Comparison of ENCODE assay signal across 1 cellular context in the genomic region with DNA sequence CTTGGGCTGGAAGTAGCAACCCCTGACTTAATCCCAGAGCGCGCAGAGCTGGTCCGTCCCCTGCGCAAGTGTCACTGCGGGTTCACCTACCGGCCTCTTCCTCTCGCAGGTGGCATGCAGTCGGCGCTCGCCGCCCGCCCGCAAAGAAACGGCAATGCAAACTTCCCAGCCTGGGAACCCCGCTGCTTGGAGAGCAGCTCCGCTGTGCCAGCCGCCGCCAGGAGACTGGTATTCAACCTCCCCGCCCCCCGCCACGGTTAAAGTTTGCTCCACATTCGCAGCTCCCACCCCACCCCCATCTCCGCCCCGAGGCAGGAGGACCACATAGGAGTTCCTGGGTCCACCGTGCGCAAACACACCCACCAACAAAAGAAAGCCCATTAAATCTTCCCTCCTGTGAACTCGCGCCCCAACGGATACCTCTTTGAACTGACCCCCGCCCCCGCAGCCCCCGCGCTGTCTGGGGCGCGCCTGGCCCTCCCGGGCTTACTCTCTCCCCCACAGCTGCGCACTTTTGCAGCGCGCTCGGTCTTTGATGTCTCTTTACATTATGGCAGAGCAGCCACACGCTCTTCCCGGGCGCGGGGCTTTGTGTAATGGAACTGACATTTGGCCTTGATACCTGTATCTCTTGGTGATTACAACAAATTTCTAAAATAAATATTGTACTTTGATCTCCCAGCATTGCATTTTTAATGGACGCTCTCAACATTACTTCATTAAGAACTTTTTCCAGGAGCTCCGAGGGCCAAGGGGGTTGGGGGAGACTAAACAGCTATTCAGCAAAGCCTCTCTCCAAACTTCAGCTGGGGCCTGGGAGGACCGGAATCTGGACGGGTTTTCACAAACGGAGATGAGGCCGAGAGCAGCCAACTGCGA.
TF ChIP-seq lines count a peak whose summit lies in the region.

No MANE protein-coding gene starts in this region.

TF ChIP-seq in HEK293, 187 proteins besides CTCF, POLR2A, EP300 and RAD21 (continued from another document and continues in another):
- peak; percentile 64 for TF ChIP-seq PRDM10 (tag by site-specific recombination; IDR thresholded peaks at IDR 0.05)
- no peak for TF ChIP-seq ZXDB (tag by site-specific recombination; IDR thresholded peaks at IDR 0.05)
- no peak for TF ChIP-seq ZNF175 (tag by site-specific recombination; IDR thresholded peaks at IDR 0.05)
- no peak for TF ChIP-seq ZNF248 (tag by site-specific recombination; IDR thresholded peaks at IDR 0.05)
- no peak for TF ChIP-seq ZNF510 (tag by site-specific recombination; IDR thresholded peaks at IDR 0.05; ENCODE audit: insufficient replicate concordance)
- no peak for TF ChIP-seq ZNF223 (tag by site-specific recombination; IDR thresholded peaks at IDR 0.05)
- no peak for TF ChIP-seq SCRT2 (tag by site-specific recombination; IDR thresholded peaks at IDR 0.05)
- TF ChIP-seq ZNF670 (tag by site-specific recombination; IDR thresholded peaks at IDR 0.05; ENCODE audit: low read depth), result no peak
- TF ChIP-seq ZNF660 (tag by site-specific recombination; IDR thresholded peaks at IDR 0.05), result no peak
- TF ChIP-seq, protein P1, sequence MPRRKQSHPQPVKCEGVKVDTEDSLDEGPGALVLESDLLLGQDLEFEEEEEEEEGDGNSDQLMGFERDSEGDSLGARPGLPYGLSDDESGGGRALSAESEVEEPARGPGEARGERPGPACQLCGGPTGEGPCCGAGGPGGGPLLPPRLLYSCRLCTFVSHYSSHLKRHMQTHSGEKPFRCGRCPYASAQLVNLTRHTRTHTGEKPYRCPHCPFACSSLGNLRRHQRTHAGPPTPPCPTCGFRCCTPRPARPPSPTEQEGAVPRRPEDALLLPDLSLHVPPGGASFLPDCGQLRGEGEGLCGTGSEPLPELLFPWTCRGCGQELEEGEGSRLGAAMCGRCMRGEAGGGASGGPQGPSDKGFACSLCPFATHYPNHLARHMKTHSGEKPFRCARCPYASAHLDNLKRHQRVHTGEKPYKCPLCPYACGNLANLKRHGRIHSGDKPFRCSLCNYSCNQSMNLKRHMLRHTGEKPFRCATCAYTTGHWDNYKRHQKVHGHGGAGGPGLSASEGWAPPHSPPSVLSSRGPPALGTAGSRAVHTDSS (tag by site-specific recombination; IDR thresholded peaks at IDR 0.05), result no peak
- TF ChIP-seq KLF10 (tag by site-specific recombination; IDR thresholded peaks at IDR 0.05), result no peak
- peak; percentile 30 for TF ChIP-seq SP2 (tag by site-specific recombination; IDR thresholded peaks at IDR 0.05)
- TF ChIP-seq ZNF664 (tag by site-specific recombination; IDR thresholded peaks at IDR 0.05), result no peak
- no peak for TF ChIP-seq ZBTB8A (tag by site-specific recombination; IDR thresholded peaks at IDR 0.05)
- no peak for TF ChIP-seq ZNF18 (tag by site-specific recombination; IDR thresholded peaks at IDR 0.05)
- no peak for TF ChIP-seq KLF16 (tag by site-specific recombination; IDR thresholded peaks at IDR 0.05)
- TF ChIP-seq, protein P2, sequence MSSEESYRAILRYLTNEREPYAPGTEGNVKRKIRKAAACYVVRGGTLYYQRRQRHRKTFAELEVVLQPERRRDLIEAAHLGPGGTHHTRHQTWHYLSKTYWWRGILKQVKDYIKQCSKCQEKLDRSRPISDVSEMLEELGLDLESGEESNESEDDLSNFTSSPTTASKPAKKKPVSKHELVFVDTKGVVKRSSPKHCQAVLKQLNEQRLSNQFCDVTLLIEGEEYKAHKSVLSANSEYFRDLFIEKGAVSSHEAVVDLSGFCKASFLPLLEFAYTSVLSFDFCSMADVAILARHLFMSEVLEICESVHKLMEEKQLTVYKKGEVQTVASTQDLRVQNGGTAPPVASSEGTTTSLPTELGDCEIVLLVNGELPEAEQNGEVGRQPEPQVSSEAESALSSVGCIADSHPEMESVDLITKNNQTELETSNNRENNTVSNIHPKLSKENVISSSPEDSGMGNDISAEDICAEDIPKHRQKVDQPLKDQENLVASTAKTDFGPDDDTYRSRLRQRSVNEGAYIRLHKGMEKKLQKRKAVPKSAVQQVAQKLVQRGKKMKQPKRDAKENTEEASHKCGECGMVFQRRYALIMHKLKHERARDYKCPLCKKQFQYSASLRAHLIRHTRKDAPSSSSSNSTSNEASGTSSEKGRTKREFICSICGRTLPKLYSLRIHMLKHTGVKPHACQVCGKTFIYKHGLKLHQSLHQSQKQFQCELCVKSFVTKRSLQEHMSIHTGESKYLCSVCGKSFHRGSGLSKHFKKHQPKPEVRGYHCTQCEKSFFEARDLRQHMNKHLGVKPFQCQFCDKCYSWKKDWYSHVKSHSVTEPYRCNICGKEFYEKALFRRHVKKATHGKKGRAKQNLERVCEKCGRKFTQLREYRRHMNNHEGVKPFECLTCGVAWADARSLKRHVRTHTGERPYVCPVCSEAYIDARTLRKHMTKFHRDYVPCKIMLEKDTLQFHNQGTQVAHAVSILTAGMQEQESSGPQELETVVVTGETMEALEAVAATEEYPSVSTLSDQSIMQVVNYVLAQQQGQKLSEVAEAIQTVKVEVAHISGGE (tag by site-specific recombination; conservative IDR thresholded peaks at IDR 0.05; ENCODE audit: low read depth), result no peak
- TF ChIP-seq ZBTB44 (tag by site-specific recombination; IDR thresholded peaks at IDR 0.05), result no peak
- no peak for TF ChIP-seq ZNF544 (tag by site-specific recombination; IDR thresholded peaks at IDR 0.05)
- no peak for TF ChIP-seq ZNF596 (tag by site-specific recombination; IDR thresholded peaks at IDR 0.05)
- no peak for TF ChIP-seq ZNF654 (tag by site-specific recombination; IDR thresholded peaks at IDR 0.05; ENCODE audit: low read depth)
- no peak for TF ChIP-seq ZNF391 (tag by site-specific recombination; IDR thresholded peaks at IDR 0.05; ENCODE audit: borderline replicate concordance, low read depth)
- TF ChIP-seq ZNF394 (tag by site-specific recombination; IDR thresholded peaks at IDR 0.05; ENCODE audit: borderline replicate concordance), result no peak
- TF ChIP-seq ZNF221 (tag by site-specific recombination; IDR thresholded peaks at IDR 0.05; ENCODE audit: borderline replicate concordance), result no peak
- TF ChIP-seq, protein P3, sequence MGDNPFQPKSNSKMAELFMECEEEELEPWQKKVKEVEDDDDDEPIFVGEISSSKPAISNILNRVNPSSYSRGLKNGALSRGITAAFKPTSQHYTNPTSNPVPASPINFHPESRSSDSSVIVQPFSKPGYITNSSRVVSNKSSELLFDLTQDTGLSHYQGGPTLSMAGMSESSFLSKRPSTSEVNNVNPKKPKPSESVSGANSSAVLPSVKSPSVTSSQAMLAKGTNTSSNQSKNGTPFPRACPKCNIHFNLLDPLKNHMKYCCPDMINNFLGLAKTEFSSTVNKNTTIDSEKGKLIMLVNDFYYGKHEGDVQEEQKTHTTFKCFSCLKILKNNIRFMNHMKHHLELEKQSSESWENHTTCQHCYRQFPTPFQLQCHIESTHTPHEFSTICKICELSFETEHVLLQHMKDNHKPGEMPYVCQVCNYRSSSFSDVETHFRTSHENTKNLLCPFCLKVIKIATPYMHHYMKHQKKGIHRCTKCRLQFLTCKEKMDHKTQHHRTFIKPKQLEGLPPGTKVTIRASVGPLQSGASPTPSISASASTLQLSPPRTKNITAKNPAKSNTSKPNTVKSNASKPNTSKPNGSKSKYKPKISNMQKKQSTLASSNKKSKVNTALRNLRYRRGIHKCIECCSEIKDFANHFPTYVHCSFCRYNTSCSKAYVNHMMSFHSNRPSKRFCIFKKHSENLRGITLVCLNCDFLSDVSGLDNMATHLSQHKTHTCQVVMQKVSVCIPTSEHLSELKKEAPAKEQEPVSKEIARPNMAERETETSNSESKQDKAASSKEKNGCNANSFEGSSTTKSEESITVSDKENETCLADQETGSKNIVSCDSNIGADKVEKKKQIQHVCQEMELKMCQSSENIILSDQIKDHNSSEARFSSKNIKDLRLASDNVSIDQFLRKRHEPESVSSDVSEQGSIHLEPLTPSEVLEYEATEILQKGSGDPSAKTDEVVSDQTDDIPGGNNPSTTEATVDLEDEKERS (tag by site-specific recombination; IDR thresholded peaks at IDR 0.05), result no peak
- no peak for TF ChIP-seq ZNF658 (tag by site-specific recombination; IDR thresholded peaks at IDR 0.05)
- TF ChIP-seq ZNF140 (tag by site-specific recombination; IDR thresholded peaks at IDR 0.05), result no peak
- no peak for TF ChIP-seq BCL11A (tag by site-specific recombination; IDR thresholded peaks at IDR 0.05; ENCODE audit: low read depth)
- TF ChIP-seq, protein P4, sequence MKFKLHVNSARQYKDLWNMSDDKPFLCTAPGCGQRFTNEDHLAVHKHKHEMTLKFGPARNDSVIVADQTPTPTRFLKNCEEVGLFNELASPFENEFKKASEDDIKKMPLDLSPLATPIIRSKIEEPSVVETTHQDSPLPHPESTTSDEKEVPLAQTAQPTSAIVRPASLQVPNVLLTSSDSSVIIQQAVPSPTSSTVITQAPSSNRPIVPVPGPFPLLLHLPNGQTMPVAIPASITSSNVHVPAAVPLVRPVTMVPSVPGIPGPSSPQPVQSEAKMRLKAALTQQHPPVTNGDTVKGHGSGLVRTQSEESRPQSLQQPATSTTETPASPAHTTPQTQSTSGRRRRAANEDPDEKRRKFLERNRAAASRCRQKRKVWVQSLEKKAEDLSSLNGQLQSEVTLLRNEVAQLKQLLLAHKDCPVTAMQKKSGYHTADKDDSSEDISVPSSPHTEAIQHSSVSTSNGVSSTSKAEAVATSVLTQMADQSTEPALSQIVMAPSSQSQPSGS (tag by site-specific recombination; IDR thresholded peaks at IDR 0.05; ENCODE audit: low read depth), result no peak
- TF ChIP-seq GFI1B (tag by site-specific recombination; IDR thresholded peaks at IDR 0.05), result no peak
- TF ChIP-seq ZNF423 (tag by site-specific recombination; IDR thresholded peaks at IDR 0.05), result no peak
- peak; percentile 55 for TF ChIP-seq ZNF341 (tag by site-specific recombination; IDR thresholded peaks at IDR 0.05; ENCODE audit: low read depth)
- no peak for TF ChIP-seq ZNF133 (tag by site-specific recombination; IDR thresholded peaks at IDR 0.05)
- no peak for TF ChIP-seq ZNF529 (tag by site-specific recombination; IDR thresholded peaks at IDR 0.05; ENCODE audit: insufficient replicate concordance)
- no peak for TF ChIP-seq ZBTB17 (tag by site-specific recombination; IDR thresholded peaks at IDR 0.05)
- TF ChIP-seq, protein P5, sequence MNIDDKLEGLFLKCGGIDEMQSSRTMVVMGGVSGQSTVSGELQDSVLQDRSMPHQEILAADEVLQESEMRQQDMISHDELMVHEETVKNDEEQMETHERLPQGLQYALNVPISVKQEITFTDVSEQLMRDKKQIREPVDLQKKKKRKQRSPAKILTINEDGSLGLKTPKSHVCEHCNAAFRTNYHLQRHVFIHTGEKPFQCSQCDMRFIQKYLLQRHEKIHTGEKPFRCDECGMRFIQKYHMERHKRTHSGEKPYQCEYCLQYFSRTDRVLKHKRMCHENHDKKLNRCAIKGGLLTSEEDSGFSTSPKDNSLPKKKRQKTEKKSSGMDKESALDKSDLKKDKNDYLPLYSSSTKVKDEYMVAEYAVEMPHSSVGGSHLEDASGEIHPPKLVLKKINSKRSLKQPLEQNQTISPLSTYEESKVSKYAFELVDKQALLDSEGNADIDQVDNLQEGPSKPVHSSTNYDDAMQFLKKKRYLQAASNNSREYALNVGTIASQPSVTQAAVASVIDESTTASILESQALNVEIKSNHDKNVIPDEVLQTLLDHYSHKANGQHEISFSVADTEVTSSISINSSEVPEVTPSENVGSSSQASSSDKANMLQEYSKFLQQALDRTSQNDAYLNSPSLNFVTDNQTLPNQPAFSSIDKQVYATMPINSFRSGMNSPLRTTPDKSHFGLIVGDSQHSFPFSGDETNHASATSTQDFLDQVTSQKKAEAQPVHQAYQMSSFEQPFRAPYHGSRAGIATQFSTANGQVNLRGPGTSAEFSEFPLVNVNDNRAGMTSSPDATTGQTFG (tag by site-specific recombination; IDR thresholded peaks at IDR 0.05; ENCODE audit: borderline replicate concordance), result no peak
